ENCODE assay signal across 8 cellular contexts in genomic region chr7:26198781-26199169, GRCh38. TPM values are rescaled to one million over a fixed set of nuclear protein-coding genes. Genes with fewer than 3 reads are reported as not detected.
DNase-seq lines count a peak whose midpoint lies in the region; ATAC-seq, FAIRE-seq and TF ChIP-seq lines count a peak whose summit lies in the region.

No MANE protein-coding gene starts in this region.

- H3K27me3 Mint-ChIP-seq in activated naive CD4-positive, alpha-beta T cell treated with anti-CD3 and anti-CD28 coated beads, Interleukin-2, amount 50 U/mL, for 24 hours: no peaks in the 10 kb centered on the region
- peaks cover 7% of the 10 kb centered on the region for H3K27me3 Mint-ChIP-seq in type B pancreatic cell

- RAD21 ChIA-PET in GM12878 (lab: Charles Lee; ENCODE audit: unreplicated experiment): interaction anchor here (0.8 to 12.7 kb wide), 18 partner anchors 10 to 310 kb away, joined by 3 to 164 read pairs (median 7); partner anchors contain the start of genes NFE2L3 and SNX10

- POLR2A ChIA-PET in GM12878 (lab: Charles Lee): interaction anchor here (0.6 to 12.7 kb wide), 9 partner anchors 28 to 232 kb away, joined by 3 to 206 read pairs (median 4); partner anchors contain the start of gene NFE2L3

- peak overlapping the region; percentile 94 for H3K27ac ChIP-seq in GM12878 (ENCODE audit: control insufficient read depth, insufficient read depth)
- H3K27ac ChIP-seq in lung (ENCODE audit: low read depth in 1 of 2, low read length in 1 of 2): no peak overlapping the region

- H3K79me2 ChIP-seq in GM12878 (ENCODE audit: control insufficient read depth, insufficient read depth, low read length): peaks cover 91% of the 10 kb centered on the region

- H3K9me3 ChIP-seq in GM12878 (replicated peaks; ENCODE audit: control insufficient read depth, insufficient read depth, low read length): no peaks in the 10 kb centered on the region; the same call in 2 of the 3 replicates
- H3K9me3 ChIP-seq in lung (ENCODE audit: control insufficient read depth in 2 of 2, insufficient read depth in 1 of 2, low read length in 1 of 2): no peaks in the 10 kb centered on the region

- H3K4me3 ChIP-seq in GM12878: peak overlapping the region; percentile 98
- peak overlapping the region; percentile 57 for H3K4me3 ChIP-seq in lung

- in situ Hi-C loops in GM12878 (cut with MboI): loop anchor here (5.0 to 10.0 kb wide), 3 partner anchors 166 to 306 kb away; no protein-coding TSS in a partner anchor

- H3K36me3 Mint-ChIP-seq in activated naive CD4-positive, alpha-beta T cell treated with anti-CD3 and anti-CD28 coated beads, Interleukin-2, amount 50 U/mL, for 24 hours: peaks cover 54% of the 10 kb centered on the region
- H3K36me3 Mint-ChIP-seq in type B pancreatic cell: peaks cover 58% of the 10 kb centered on the region

- intact Hi-C loops in GM12878 (cut with micrococcal nuclease; ENCODE audit: unreplicated experiment): no loop called here

- H2AFZ ChIP-seq in GM12878 (ENCODE audit: control insufficient read depth, low read depth, low read length): no peak overlapping the region

- no TSS peak for BruUV-seq in GM12878 (replicated peaks; lab: Mats Ljungman, UMichigan)

- no peak for FAIRE-seq in GM12878 (lab: Jason Lieb, UNC)

- H3K4me2 ChIP-seq in GM12878 (ENCODE audit: control insufficient read depth, insufficient read depth): peak overlapping the region; percentile 31; the same call in 1 of the 2 replicates

- H3K27me3 ChIP-seq in GM12878 (replicated peaks in 1 of 2; ENCODE audit: control insufficient read depth in 2 of 2, insufficient read depth in 2 of 2, low read length in 1 of 2) (no peaks in the 10 kb centered on the region), lung (ENCODE audit: control insufficient read depth, insufficient read depth) (no peaks in the 10 kb centered on the region)

- H3K4me1 Mint-ChIP-seq in activated naive CD4-positive, alpha-beta T cell treated with anti-CD3 and anti-CD28 coated beads, Interleukin-2, amount 50 U/mL, for 24 hours: peaks cover 44% of the 10 kb centered on the region
- peaks cover 26% of the 10 kb centered on the region for H3K4me1 Mint-ChIP-seq in type B pancreatic cell (ENCODE audit: unreplicated experiment)

- peak overlapping the region; percentile 100 for H3K27ac Mint-ChIP-seq in activated naive CD4-positive, alpha-beta T cell treated with anti-CD3 and anti-CD28 coated beads, Interleukin-2, amount 50 U/mL, for 24 hours
- peak overlapping the region; percentile 100 for H3K27ac Mint-ChIP-seq in type B pancreatic cell

- TF ChIP-seq RAD21 in GM12878 (IDR thresholded peaks at IDR 0.05; ENCODE audit: insufficient read depth, low read depth, low read length): no peak

- CTCF ChIA-PET in GM12878 (lab: Yijun Ruan, JAX): interaction anchor here (0.5 to 13.1 kb wide), 21 partner anchors 11 to 305 kb away, joined by 3 to 203 read pairs (median 7); partner anchors contain the start of genes NFE2L3 and SNX10

- TF ChIP-seq POLR2A in GM12878 (IDR thresholded peaks at IDR 0.05; ENCODE audit: low read depth, low read length): no peak

- SMC1A ChIA-PET in GM12878 (lab: Charles Lee; ENCODE audit: uncharacterized antibody, unreplicated experiment): interaction anchor here (0.6 to 11.0 kb wide), 22 partner anchors 10 to 337 kb away, joined by 3 to 198 read pairs (median 7); partner anchors contain the start of gene NFE2L3

- no peaks in the 10 kb centered on the region for H3K9me3 Mint-ChIP-seq in activated naive CD4-positive, alpha-beta T cell treated with anti-CD3 and anti-CD28 coated beads, Interleukin-2, amount 50 U/mL, for 24 hours
- H3K9me3 Mint-ChIP-seq in type B pancreatic cell: no peaks in the 10 kb centered on the region

- TF ChIP-seq EP300 in GM12878 (IDR thresholded peaks at IDR 0.05; ENCODE audit: borderline replicate concordance in 1 of 2, control insufficient read depth in 1 of 2, low read depth in 2 of 2, low read length in 2 of 2): no peak

- ATAC-seq in GM12878 (no peak), lung (ENCODE audit: insufficient read depth, low FRiP score) (no peak)

- peaks cover 6 to 27% of the 10 kb centered on the region in 2 experiments for H3K36me3 ChIP-seq in GM12878 (ENCODE audit: control insufficient read depth in 2 of 2, insufficient read depth in 2 of 2, low read length in 1 of 2)
- H3K36me3 ChIP-seq in lung (ENCODE audit: control insufficient read depth in 2 of 2, insufficient read depth in 2 of 2, low read length in 2 of 2): peaks cover 10 to 22% of the 10 kb centered on the region in 2 donors

- 1% methylated on average over 7 of the region's 7 CpGs for whole genome bisulfite sequencing in GM12878 (ENCODE audit: insufficient coverage, insufficient replicate concordance, low lambda C conversion rate, missing lambda C conversion rate)
- WGBS in lung, 2 donors: 0% methylated on average over 7 of the region's 7 CpGs

- H3K4me1 ChIP-seq in GM12878 (ENCODE audit: control insufficient read depth, insufficient read depth, low read length): peaks cover 13% of the 10 kb centered on the region
- peaks cover 6 to 21% of the 10 kb centered on the region in 2 donors for H3K4me1 ChIP-seq in lung (ENCODE audit: control insufficient read depth in 2 of 2, insufficient read depth in 2 of 2, low read length in 2 of 2)

- no peak for DNase-seq in activated naive CD4-positive, alpha-beta T cell treated with anti-CD3 and anti-CD28 coated beads, Interleukin-2, amount 50 U/mL, for 16 hours
- no peak for DNase-seq in GM12878 (ENCODE audit: low read depth, low spot score)
- DNase-seq in lung (ENCODE audit: low spot score): no peak
- DNase-seq in type B pancreatic cell (ENCODE audit: extremely low spot score, unreplicated experiment): no peak
- DNase-seq in SKM-1 (lab: John Stamatoyannopoulos, UW; ENCODE audit: unreplicated experiment): no peak
- DNase-seq in NCI-H128 (lab: John Stamatoyannopoulos, UW; ENCODE audit: unreplicated experiment): no peak
- no peak for DNase-seq in A172 (ENCODE audit: low spot score)

- H3K9ac ChIP-seq in GM12878 (ENCODE audit: control insufficient read depth, insufficient read depth, low read length): peak overlapping the region; percentile 98

- TF ChIP-seq CTCF in GM12878 (IDR thresholded peaks at IDR 0.05 in 2 of 3, conservative IDR thresholded peaks at IDR 0.05 in 1 of 3; ENCODE audit: control insufficient read depth in 2 of 3, extremely low read depth in 1 of 3, insufficient read depth in 1 of 3, low read depth in 3 of 3, low read length in 3 of 3) (no peak; a peak in 1 of 6 replicates), lung (IDR thresholded peaks at IDR 0.05; ENCODE audit: control extremely low read depth, extremely low read depth) (no peak), type B pancreatic cell (conservative IDR thresholded peaks at IDR 0.05) (no peak)

- peak overlapping the region; percentile 100 for H3K4me3 Mint-ChIP-seq in activated naive CD4-positive, alpha-beta T cell treated with anti-CD3 and anti-CD28 coated beads, Interleukin-2, amount 50 U/mL, for 24 hours
- H3K4me3 Mint-ChIP-seq in type B pancreatic cell: peak overlapping the region; percentile 97

- peaks cover 8% of the 10 kb centered on the region for H4K20me1 ChIP-seq in GM12878 (ENCODE audit: control insufficient read depth, insufficient read depth)

RNA-seq across cellular contexts. Expression of gene HNRNPA2B1, which starts 1.8 kb away (rescaled TPM):
- 404 and 419 TPM in 2 replicates for total RNA-seq in GM12878 (2013; cell fraction: nucleolus; rRNA removed)
- total RNA-seq in GM12878 (2014; rRNA removed) (295 and 319 TPM in 2 replicates), GM12878 (2014; rRNA removed; fragmentation: Illumina TruSeq; extraction: Trizol) (603 and 632 TPM in 2 replicates), GM12878 (2021) (699 and 740 TPM in 2 replicates), lung (100 to 1,000 TPM; 363 to 424 TPM), type B pancreatic cell (ENCODE audit: low replicate concordance) (441 and 733 TPM in 2 replicates)
- 532 TPM for polyA plus RNA-seq in GM12878 (2011; ENCODE audit: low read depth)
- polyA plus RNA-seq in GM12878 (2011; rRNA removed) (721 and 1,149 TPM in 2 replicates), GM12878 (2014; fragmentation: Illumina TruSeq; extraction: Trizol) (1,357 and 1,719 TPM in 2 replicates), GM12878 (2014; fragmentation: Nextera tagmentation; extraction: Ambion mirVana) (1,000 to 10,000 TPM in 1 of 2 experiments, 100 to 1,000 TPM in 1; 726 to 1,124 TPM), GM12878 (2014; rRNA removed) (1,063 and 1,240 TPM in 2 replicates), GM12878 (2016; fragmentation: Nextera tagmentation; extraction: Ambion mirVana) (1,000 to 10,000 TPM; 1,359 to 1,396 TPM), lung (100 to 1,000 TPM; 540 to 572 TPM)
- 265 and 307 TPM in 2 replicates for polyA plus RNA-seq in GM12878 (2011; cell fraction: cytosol; rRNA removed)
- polyA plus RNA-seq in GM12878 (2011; cell fraction: nucleus; rRNA removed): 577 and 864 TPM in 2 replicates
- 686 TPM in 2 replicates for polyA plus RNA-seq in GM12878 (2012)
- polyA minus RNA-seq in GM12878 (2011; rRNA and poly(A)+ RNA removed): 198 and 212 TPM in 2 replicates
- 167 and 191 TPM in 2 replicates for polyA minus RNA-seq in GM12878 (2011; cell fraction: cytosol; rRNA and poly(A)+ RNA removed)
- 133 and 235 TPM in 2 replicates for polyA minus RNA-seq in GM12878 (2011; cell fraction: nucleus; rRNA and poly(A)+ RNA removed)
- total RNA-seq in A172 (2014; rRNA removed; shearing (Covaris generic)): 257 and 324 TPM in 2 replicates

RNA-seq across cellular contexts. Expression of gene CBX3, which starts 2.8 kb away (rescaled TPM):
- total RNA-seq in GM12878 (2013; cell fraction: nucleolus; rRNA removed): 188 TPM in 2 replicates
- 153 and 181 TPM in 2 replicates for total RNA-seq in GM12878 (2014; rRNA removed)
- total RNA-seq in GM12878 (2014; rRNA removed; fragmentation: Illumina TruSeq; extraction: Trizol): 303 and 305 TPM in 2 replicates
- total RNA-seq in GM12878 (2021): 194 and 201 TPM in 2 replicates
- polyA plus RNA-seq in GM12878 (2011; ENCODE audit: low read depth): 71.4 TPM
- 238 and 407 TPM in 2 replicates for polyA plus RNA-seq in GM12878 (2011; rRNA removed)
- polyA plus RNA-seq in GM12878 (2011; cell fraction: cytosol; rRNA removed): 70.7 and 72.5 TPM in 2 replicates
- 112 and 122 TPM in 2 replicates for polyA plus RNA-seq in GM12878 (2011; cell fraction: nucleus; rRNA removed)
- polyA plus RNA-seq in GM12878 (2012): 150 and 167 TPM in 2 replicates
- 307 and 369 TPM in 2 replicates for polyA plus RNA-seq in GM12878 (2014; fragmentation: Illumina TruSeq; extraction: Trizol)
- polyA plus RNA-seq in GM12878 (2014; fragmentation: Nextera tagmentation; extraction: Ambion mirVana): 100 to 1,000 TPM; 205 to 247 TPM
- polyA plus RNA-seq in GM12878 (2014; rRNA removed): 191 and 239 TPM in 2 replicates
- polyA plus RNA-seq in GM12878 (2016; fragmentation: Nextera tagmentation; extraction: Ambion mirVana): 100 to 1,000 TPM; 205 to 212 TPM
- 44.8 and 66.0 TPM in 2 replicates for polyA minus RNA-seq in GM12878 (2011; rRNA and poly(A)+ RNA removed)
- 27.1 and 39.7 TPM in 2 replicates for polyA minus RNA-seq in GM12878 (2011; cell fraction: cytosol; rRNA and poly(A)+ RNA removed)
- 83.8 and 123 TPM in 2 replicates for polyA minus RNA-seq in GM12878 (2011; cell fraction: nucleus; rRNA and poly(A)+ RNA removed)
- 100 to 1,000 TPM in 1 of 2 donors, 10 to 100 TPM in 1; 77.7 to 136 TPM for total RNA-seq in lung
- 10 to 100 TPM; 94.4 to 95.4 TPM for polyA plus RNA-seq in lung
- total RNA-seq in type B pancreatic cell (ENCODE audit: low replicate concordance): 108 and 188 TPM in 2 replicates
- 529 and 544 TPM in 2 replicates for total RNA-seq in A172 (2014; rRNA removed; shearing (Covaris generic))

RNA-seq across cellular contexts. Expression of gene NFE2L3, which starts 46.8 kb away (rescaled TPM):
- 31.0 and 35.3 TPM in 2 replicates for total RNA-seq in GM12878 (2013; cell fraction: nucleolus; rRNA removed)
- total RNA-seq in GM12878 (2014; rRNA removed) (17.2 and 17.4 TPM in 2 replicates), GM12878 (2014; rRNA removed; fragmentation: Illumina TruSeq; extraction: Trizol) (21.0 and 21.2 TPM in 2 replicates), GM12878 (2021) (14.5 and 15.7 TPM in 2 replicates), lung (1 to 10 TPM; 4.9 to 6.5 TPM), type B pancreatic cell (ENCODE audit: low replicate concordance) (6.5 and 10.5 TPM in 2 replicates)
- 4.8 TPM for polyA plus RNA-seq in GM12878 (2011; ENCODE audit: low read depth)
- polyA plus RNA-seq in GM12878 (2011; rRNA removed) (34.9 and 45.3 TPM in 2 replicates), GM12878 (2014; fragmentation: Illumina TruSeq; extraction: Trizol) (21.6 and 24.9 TPM in 2 replicates), GM12878 (2014; fragmentation: Nextera tagmentation; extraction: Ambion mirVana) (1 to 10 TPM; 4.9 to 8.9 TPM), GM12878 (2014; rRNA removed) (10.2 and 11.5 TPM in 2 replicates), GM12878 (2016; fragmentation: Nextera tagmentation; extraction: Ambion mirVana) (1 to 10 TPM; 4.4 to 6.8 TPM), lung (1 to 10 TPM; 3.6 to 5.3 TPM)
- polyA plus RNA-seq in GM12878 (2011; cell fraction: cytosol; rRNA removed): 11.7 and 17.7 TPM in 2 replicates
- polyA plus RNA-seq in GM12878 (2011; cell fraction: nucleus; rRNA removed): 14.0 and 14.4 TPM in 2 replicates
- 6.8 and 11.8 TPM in 2 replicates for polyA plus RNA-seq in GM12878 (2012)
- polyA minus RNA-seq in GM12878 (2011; rRNA and poly(A)+ RNA removed): 20.6 and 35.0 TPM in 2 replicates
- polyA minus RNA-seq in GM12878 (2011; cell fraction: cytosol; rRNA and poly(A)+ RNA removed): 11.5 and 11.9 TPM in 2 replicates
- polyA minus RNA-seq in GM12878 (2011; cell fraction: nucleus; rRNA and poly(A)+ RNA removed): 11.0 and 12.6 TPM in 2 replicates
- total RNA-seq in A172 (2014; rRNA removed; shearing (Covaris generic)): 104 and 110 TPM in 2 replicates
